In the genomic region with DNA sequence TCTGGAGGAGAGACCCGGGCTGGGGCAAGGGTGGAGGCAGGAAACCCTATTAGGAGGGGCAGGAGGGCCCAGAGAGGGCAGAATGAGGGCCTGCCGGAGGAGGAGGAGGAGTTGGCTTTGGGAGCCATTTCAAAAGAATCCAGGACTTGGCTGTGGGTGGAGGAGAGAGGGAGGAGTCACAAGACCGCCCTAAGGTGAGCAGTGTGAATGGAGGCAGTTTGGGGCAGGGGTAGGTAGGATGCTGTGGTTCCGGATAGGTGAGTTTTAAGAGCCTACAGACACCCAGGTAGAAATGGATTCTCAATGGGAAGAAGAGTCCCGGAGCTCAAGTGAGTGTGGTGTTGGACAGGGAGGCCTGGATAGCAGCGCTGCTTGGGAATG, we compare ENCODE assay signal across 1 cellular context.
TF ChIP-seq lines count a peak whose summit lies in the region.

No MANE protein-coding gene starts in this region.

TF ChIP-seq in HepG2, 621 proteins besides CTCF, POLR2A, EP300 and RAD21 (continued from another document):
- TF ChIP-seq, protein P1, sequence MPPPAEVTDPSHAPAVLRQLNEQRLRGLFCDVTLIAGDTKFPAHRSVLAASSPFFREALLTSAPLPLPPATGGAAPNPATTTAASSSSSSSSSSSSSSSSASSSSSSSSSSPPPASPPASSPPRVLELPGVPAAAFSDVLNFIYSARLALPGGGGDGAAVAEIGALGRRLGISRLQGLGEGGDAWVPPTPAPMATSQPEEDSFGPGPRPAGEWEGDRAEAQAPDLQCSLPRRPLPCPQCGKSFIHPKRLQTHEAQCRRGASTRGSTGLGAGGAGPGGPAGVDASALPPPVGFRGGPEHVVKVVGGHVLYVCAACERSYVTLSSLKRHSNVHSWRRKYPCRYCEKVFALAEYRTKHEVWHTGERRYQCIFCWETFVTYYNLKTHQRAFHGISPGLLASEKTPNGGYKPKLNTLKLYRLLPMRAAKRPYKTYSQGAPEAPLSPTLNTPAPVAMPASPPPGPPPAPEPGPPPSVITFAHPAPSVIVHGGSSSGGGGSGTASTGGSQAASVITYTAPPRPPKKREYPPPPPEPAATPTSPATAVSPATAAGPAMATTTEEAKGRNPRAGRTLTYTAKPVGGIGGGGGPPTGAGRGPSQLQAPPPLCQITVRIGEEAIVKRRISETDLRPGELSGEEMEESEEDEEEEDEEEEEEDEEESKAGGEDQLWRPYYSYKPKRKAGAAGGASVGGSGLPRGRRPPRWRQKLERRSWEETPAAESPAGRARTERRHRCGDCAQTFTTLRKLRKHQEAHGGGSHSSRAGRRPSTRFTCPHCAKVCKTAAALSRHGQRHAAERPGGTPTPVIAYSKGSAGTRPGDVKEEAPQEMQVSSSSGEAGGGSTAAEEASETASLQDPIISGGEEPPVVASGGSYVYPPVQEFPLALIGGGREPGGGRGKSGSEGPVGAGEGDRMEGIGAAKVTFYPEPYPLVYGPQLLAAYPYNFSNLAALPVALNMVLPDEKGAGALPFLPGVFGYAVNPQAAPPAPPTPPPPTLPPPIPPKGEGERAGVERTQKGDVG (CRISPR knock-in tag; IDR thresholded peaks at IDR 0.05; ENCODE audit: borderline replicate concordance): no peak
- TF ChIP-seq, protein P2, sequence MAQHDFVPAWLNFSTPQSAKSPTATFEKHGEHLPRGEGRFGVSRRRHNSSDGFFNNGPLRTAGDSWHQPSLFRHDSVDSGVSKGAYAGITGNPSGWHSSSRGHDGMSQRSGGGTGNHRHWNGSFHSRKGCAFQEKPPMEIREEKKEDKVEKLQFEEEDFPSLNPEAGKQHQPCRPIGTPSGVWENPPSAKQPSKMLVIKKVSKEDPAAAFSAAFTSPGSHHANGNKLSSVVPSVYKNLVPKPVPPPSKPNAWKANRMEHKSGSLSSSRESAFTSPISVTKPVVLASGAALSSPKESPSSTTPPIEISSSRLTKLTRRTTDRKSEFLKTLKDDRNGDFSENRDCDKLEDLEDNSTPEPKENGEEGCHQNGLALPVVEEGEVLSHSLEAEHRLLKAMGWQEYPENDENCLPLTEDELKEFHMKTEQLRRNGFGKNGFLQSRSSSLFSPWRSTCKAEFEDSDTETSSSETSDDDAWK (CRISPR knock-in tag; IDR thresholded peaks at IDR 0.05): no peak
- TF ChIP-seq GTF3A (CRISPR knock-in tag; conservative IDR thresholded peaks at IDR 0.05) (no peak), SAFB2 (CRISPR knock-in tag; IDR thresholded peaks at IDR 0.05; ENCODE audit: borderline replicate concordance, low read depth) (no peak), MEIS1 (CRISPR knock-in tag; IDR thresholded peaks at IDR 0.05; ENCODE audit: borderline replicate concordance) (no peak), SETDB1 (CRISPR knock-in tag; IDR thresholded peaks at IDR 0.05; ENCODE audit: borderline replicate concordance) (no peak), TSC22D2 (CRISPR knock-in tag; IDR thresholded peaks at IDR 0.05; ENCODE audit: borderline replicate concordance) (no peak), ZNF670 (CRISPR knock-in tag; IDR thresholded peaks at IDR 0.05; ENCODE audit: borderline replicate concordance) (no peak), SP140L (CRISPR knock-in tag; IDR thresholded peaks at IDR 0.05; ENCODE audit: borderline replicate concordance) (no peak), XRCC5 (optimal IDR thresholded peaks at IDR 0.05; ENCODE audit: low read length) (no peak), MAFF (IDR thresholded peaks at IDR 0.05; ENCODE audit: low read depth, low read length) (no peak), ZSCAN20 (CRISPR knock-in tag; IDR thresholded peaks at IDR 0.05; ENCODE audit: borderline replicate concordance) (no peak)
- TF ChIP-seq, protein P3, sequence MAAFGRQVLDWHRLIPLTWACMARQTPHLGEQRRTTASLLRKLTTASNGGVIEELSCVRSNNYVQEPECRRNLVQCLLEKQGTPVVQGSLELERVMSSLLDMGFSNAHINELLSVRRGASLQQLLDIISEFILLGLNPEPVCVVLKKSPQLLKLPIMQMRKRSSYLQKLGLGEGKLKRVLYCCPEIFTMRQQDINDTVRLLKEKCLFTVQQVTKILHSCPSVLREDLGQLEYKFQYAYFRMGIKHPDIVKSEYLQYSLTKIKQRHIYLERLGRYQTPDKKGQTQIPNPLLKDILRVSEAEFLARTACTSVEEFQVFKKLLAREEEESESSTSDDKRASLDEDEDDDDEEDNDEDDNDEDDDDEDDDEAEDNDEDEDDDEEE (CRISPR knock-in tag; IDR thresholded peaks at IDR 0.05): no peak
- TF ChIP-seq, protein P4, sequence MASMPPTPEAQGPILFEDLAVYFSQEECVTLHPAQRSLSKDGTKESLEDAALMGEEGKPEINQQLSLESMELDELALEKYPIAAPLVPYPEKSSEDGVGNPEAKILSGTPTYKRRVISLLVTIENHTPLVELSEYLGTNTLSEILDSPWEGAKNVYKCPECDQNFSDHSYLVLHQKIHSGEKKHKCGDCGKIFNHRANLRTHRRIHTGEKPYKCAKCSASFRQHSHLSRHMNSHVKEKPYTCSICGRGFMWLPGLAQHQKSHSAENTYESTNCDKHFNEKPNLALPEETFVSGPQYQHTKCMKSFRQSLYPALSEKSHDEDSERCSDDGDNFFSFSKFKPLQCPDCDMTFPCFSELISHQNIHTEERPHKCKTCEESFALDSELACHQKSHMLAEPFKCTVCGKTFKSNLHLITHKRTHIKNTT (CRISPR knock-in tag; IDR thresholded peaks at IDR 0.05): no peak
- TF ChIP-seq, protein P5, sequence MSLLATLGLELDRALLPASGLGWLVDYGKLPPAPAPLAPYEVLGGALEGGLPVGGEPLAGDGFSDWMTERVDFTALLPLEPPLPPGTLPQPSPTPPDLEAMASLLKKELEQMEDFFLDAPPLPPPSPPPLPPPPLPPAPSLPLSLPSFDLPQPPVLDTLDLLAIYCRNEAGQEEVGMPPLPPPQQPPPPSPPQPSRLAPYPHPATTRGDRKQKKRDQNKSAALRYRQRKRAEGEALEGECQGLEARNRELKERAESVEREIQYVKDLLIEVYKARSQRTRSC (CRISPR knock-in tag; IDR thresholded peaks at IDR 0.05; ENCODE audit: low read depth): no peak
